In the genomic region with DNA sequence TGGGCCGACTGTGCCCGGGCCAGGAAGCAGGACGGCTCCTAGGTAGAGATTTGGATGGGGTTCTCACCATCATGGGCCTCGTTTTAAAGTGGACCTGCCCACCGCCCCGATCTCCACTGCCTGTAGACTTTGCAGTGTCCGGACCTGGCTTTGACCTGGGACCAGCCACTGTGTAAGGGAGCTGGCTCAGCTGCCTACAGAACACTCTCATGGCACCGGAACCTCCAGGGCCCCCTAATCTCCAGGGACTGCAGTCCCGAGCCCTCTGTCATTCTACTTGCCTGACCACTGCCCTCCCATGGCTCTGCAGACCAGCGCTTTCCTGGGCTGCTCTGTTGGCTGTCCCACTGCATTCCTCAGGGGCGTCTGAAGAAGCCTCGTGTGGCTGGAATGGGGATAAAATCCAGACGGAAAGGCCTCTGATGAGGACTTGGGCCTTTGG, we compare ENCODE assay signal across 12 cellular contexts.
DNase-seq lines count a peak whose midpoint lies in the region; ATAC-seq and TF ChIP-seq lines count a peak whose summit lies in the region.
"Had no signal": no experiment of that assay in that cellular context is flagged by ENCODE, and none has a peak within 500 bp of the region (broad histone marks: within the 10 kb centered on the region; RNA-seq: fewer than 3 reads in every experiment).

No MANE protein-coding gene starts in this region.

- intact Hi-C loops in spleen (cut with DNase I; ENCODE audit: low total_unique reads): no loop called here

- H3F3A ChIP-seq in GM23248 (ENCODE audit: insufficient read depth): no peaks in the 10 kb centered on the region

- H4K20me1 ChIP-seq in GM23248 (ENCODE audit: insufficient read depth): no peaks in the 10 kb centered on the region

- WGBS in GM23248 (ENCODE audit: low coverage in 1 of 2, low lambda C conversion rate in 2 of 2, missing lambda C conversion rate in 2 of 2), 2 experiments: 74% methylated on average over 13 of the region's 13 CpGs
- 76 to 93% (median 83%) methylated on average over 13 of the region's 13 CpGs for WGBS in spleen, 5 donors

- H3K79me2 ChIP-seq in GM23248 (ENCODE audit: insufficient read depth): peaks cover 14% of the 10 kb centered on the region; the same call in 1 of the 2 replicates

- H3K9me2 ChIP-seq in GM23248 (ENCODE audit: insufficient read depth): no peaks in the 10 kb centered on the region

- ATAC-seq in GM18519 (IDR thresholded peaks at IDR 0.05; ENCODE audit: low FRiP score, unreplicated experiment): no peak
- no peak for ATAC-seq in GM19023 (IDR thresholded peaks at IDR 0.05; ENCODE audit: unreplicated experiment)
- no peak for ATAC-seq in GM18868 (IDR thresholded peaks at IDR 0.05; ENCODE audit: unreplicated experiment)
- no peak for ATAC-seq in GM21390 (IDR thresholded peaks at IDR 0.05; ENCODE audit: unreplicated experiment)
- ATAC-seq: activated naive CD4-positive, alpha-beta T cell treated with anti-CD3 and anti-CD28 coated beads, Interleukin-2, amount 50 U/mL, for 72 hours; Right ventricle myocardium inferior had no signal

- no peaks in the 10 kb centered on the region for H3K27me3 ChIP-seq in GM23248 (replicated peaks; ENCODE audit: insufficient read depth)
- H3K27me3 ChIP-seq in spleen (replicated peaks in 1 of 7): no peaks in the 10 kb centered on the region

- no peak overlapping the region for H3K4me2 ChIP-seq in GM23248 (ENCODE audit: unreplicated experiment)

- DNase-seq in GM23248: peak; percentile 62
- peak; percentile 36 for DNase-seq in amniotic epithelial cell (ENCODE audit: low read depth)
- peak; percentile 84 for DNase-seq in iPS-NIHi7 (ENCODE audit: extremely low spot score)
- DNase-seq in spleen: peak; percentile 54
- DNase-seq: NCI-H2171; stimulated activated naive CD4-positive, alpha-beta T cell treated with Interleukin-2 at 50 U/mL for 16 hours had no signal

- H3K4me1 ChIP-seq in GM23248 (ENCODE audit: insufficient read depth) (peaks cover 6% of the 10 kb centered on the region; the same call in 1 of the 2 replicates), spleen (no peaks in the 10 kb centered on the region)

- in situ Hi-C loops in GM23248 (cut with MboI): no loop called here

- TF ChIP-seq CTCF in spleen (IDR thresholded peaks at IDR 0.05 in 8 of 11, conservative IDR thresholded peaks at IDR 0.05 in 3 of 11): peak in 1 of 11 experiments; percentile 9

- no peaks in the 10 kb centered on the region for H3K36me3 ChIP-seq in GM23248 (ENCODE audit: low read depth)
- no peaks in the 10 kb centered on the region for H3K36me3 ChIP-seq in spleen

- no peak for TF ChIP-seq POLR2A in spleen (IDR thresholded peaks at IDR 0.05)

- no peak overlapping the region for H2AFZ ChIP-seq in GM23248

- H3K9me3 ChIP-seq in GM23248 (ENCODE audit: low read depth) (no peaks in the 10 kb centered on the region), spleen (no peaks in the 10 kb centered on the region)

- H3K4me3 ChIP-seq in GM23248: no peak overlapping the region
- H3K4me3 ChIP-seq in spleen: no peak overlapping the region

- H3K27ac ChIP-seq in GM23248 (no peak overlapping the region), spleen (no peak overlapping the region)

- H3K9ac ChIP-seq in GM23248: no peak overlapping the region
